ENCODE assay signal across 8 cellular contexts in genomic region chr16:74448990-74449389, GRCh38. TPM values are rescaled to one million over a fixed set of nuclear protein-coding genes. Genes with fewer than 3 reads are reported as not detected.
DNase-seq lines count a peak whose midpoint lies in the region; ATAC-seq and TF ChIP-seq lines count a peak whose summit lies in the region.
"Had no signal": no experiment of that assay in that cellular context is flagged by ENCODE, and none has a peak within 500 bp of the region (broad histone marks: within the 10 kb centered on the region; RNA-seq: fewer than 3 reads in every experiment).

No MANE protein-coding gene starts in this region.

- H3K4me1 Mint-ChIP-seq in chondrocyte (ENCODE audit: low read depth), result peaks cover 26% of the 10 kb centered on the region

- peak; percentile 11 for TF ChIP-seq POLR2A in transverse colon (IDR thresholded peaks at IDR 0.05)

- 61 to 71% methylated on average over 8 of the region's 8 CpGs for WGBS in lung, 2 donors
- 74 to 88% methylated on average over 6 to 8 of the region's 8 CpGs for WGBS in transverse colon (ENCODE audit: low coverage in 1 of 2), 2 donors

- H3K36me3 ChIP-seq in lung (ENCODE audit: control insufficient read depth in 2 of 2, insufficient read depth in 2 of 2, low read length in 2 of 2) (peaks cover 0 to 22% of the 10 kb centered on the region in 2 donors), transverse colon (peaks cover 0 to 13% (median 5%) of the 10 kb centered on the region in 4 donors)

- H3K9me3 ChIP-seq in lung (ENCODE audit: control insufficient read depth in 2 of 2, insufficient read depth in 1 of 2, low read length in 1 of 2), result peaks cover 0 to 2% of the 10 kb centered on the region in 2 donors
- H3K9me3 ChIP-seq in transverse colon, result no peaks in the 10 kb centered on the region

- peak overlapping the region; percentile 64 to 72 for H3K27ac ChIP-seq in lung (ENCODE audit: low read depth in 1 of 2, low read length in 1 of 2)
- peak overlapping the region; percentile 76 to 85 (median 81) for H3K27ac ChIP-seq in transverse colon
- H3K27ac ChIP-seq: cardiac muscle cell had no signal

- H3K36me3 Mint-ChIP-seq in chondrocyte (ENCODE audit: low read depth), result peaks cover 22% of the 10 kb centered on the region

- no peaks in the 10 kb centered on the region for H3K9me3 Mint-ChIP-seq in chondrocyte (ENCODE audit: low read depth)

- intact Hi-C loops in transverse colon (cut with DNase I; ENCODE audit: low total_unique reads), result no loop called here

- ATAC-seq in lung (ENCODE audit: insufficient read depth, low FRiP score), result peak; percentile 86
- no peak for ATAC-seq in GM18907 (IDR thresholded peaks at IDR 0.05; ENCODE audit: unreplicated experiment)
- no peak for ATAC-seq in GM21723 (IDR thresholded peaks at IDR 0.05; ENCODE audit: unreplicated experiment)

- H3K4me3 Mint-ChIP-seq in chondrocyte (ENCODE audit: unreplicated experiment), result no peak overlapping the region

- TF ChIP-seq EP300 in transverse colon (IDR thresholded peaks at IDR 0.05; ENCODE audit: low read depth), result no peak

- peak; percentile 96 for DNase-seq in LHCN-M2 (ENCODE audit: low read depth)
- DNase-seq in chondrocyte (ENCODE audit: low spot score), result no peak
- DNase-seq in lung (ENCODE audit: low spot score), result peak; percentile 58
- peak; percentile 56 for DNase-seq in transverse colon
- DNase-seq in NCI-H2227 (lab: John Stamatoyannopoulos, UW; ENCODE audit: unreplicated experiment), result no peak

- H3K27me3 ChIP-seq in lung (ENCODE audit: control insufficient read depth, insufficient read depth) (no peaks in the 10 kb centered on the region), transverse colon (no peaks in the 10 kb centered on the region)
- H3K27me3 ChIP-seq: cardiac muscle cell had no signal

- in situ Hi-C loops in transverse colon (cut with MboI; ENCODE audit: low pct_ligation_motif_present in 1 of 4, low pct_unique_long_range_greater_than_20kb in 1 of 4, low sequenced_read_pairs in 3 of 4), result no loop called here

- H3K4me1 ChIP-seq in lung (ENCODE audit: control insufficient read depth in 2 of 2, insufficient read depth in 2 of 2, low read length in 2 of 2) (peaks cover 6 to 16% of the 10 kb centered on the region in 2 donors), transverse colon (peaks cover 6 to 32% (median 16%) of the 10 kb centered on the region in 4 donors)

- no peaks in the 10 kb centered on the region for H3K27me3 Mint-ChIP-seq in chondrocyte (ENCODE audit: low read depth)

- TF ChIP-seq CTCF in chondrocyte (IDR thresholded peaks at IDR 0.05) (no peak), lung (IDR thresholded peaks at IDR 0.05; ENCODE audit: control extremely low read depth, extremely low read depth) (no peak), transverse colon (IDR thresholded peaks at IDR 0.05) (no peak)

- H3K27ac Mint-ChIP-seq in chondrocyte (ENCODE audit: unreplicated experiment), result peak overlapping the region; percentile 90

- H3K4me3 ChIP-seq in lung, result no peak overlapping the region
- H3K4me3 ChIP-seq in transverse colon, result no peak overlapping the region
- H3K4me3 ChIP-seq: cardiac muscle cell had no signal

RNA-seq across cellular contexts. Expression of gene CLEC18B, which starts 27.7 kb away (rescaled TPM):
- 0.38 TPM in 1 of 2 replicates, not detected in the other for total RNA-seq in LHCN-M2 (2014; rRNA removed)
- 0.11 TPM for polyA plus RNA-seq in LHCN-M2 (2012)
- 1.6 to 4.5 TPM (median 3.5 TPM) in 3 replicates for total RNA-seq in chondrocyte
- 1 to 10 TPM in 1 of 2 donors, not detected in 1; 1.9 TPM for total RNA-seq in lung
- under 1 TPM; 0.65 to 0.77 TPM for polyA plus RNA-seq in lung
- total RNA-seq in transverse colon, result 1 to 10 TPM in 1 of 4 donors, under 1 TPM in 1, not detected in 2; 0.32 to 1.4 TPM

Comparison
In these comparisons a context has a peak if more than half of its experiments do, and no peak if none do; other contexts are left out.
1. DNase-seq: peak in LHCN-M2 (single experiment), lung (single experiment) and transverse colon (single experiment); none in chondrocyte (single experiment) and NCI-H2227 (single experiment).